16 cellular contexts compared by ENCODE assay signal in the genomic region with DNA sequence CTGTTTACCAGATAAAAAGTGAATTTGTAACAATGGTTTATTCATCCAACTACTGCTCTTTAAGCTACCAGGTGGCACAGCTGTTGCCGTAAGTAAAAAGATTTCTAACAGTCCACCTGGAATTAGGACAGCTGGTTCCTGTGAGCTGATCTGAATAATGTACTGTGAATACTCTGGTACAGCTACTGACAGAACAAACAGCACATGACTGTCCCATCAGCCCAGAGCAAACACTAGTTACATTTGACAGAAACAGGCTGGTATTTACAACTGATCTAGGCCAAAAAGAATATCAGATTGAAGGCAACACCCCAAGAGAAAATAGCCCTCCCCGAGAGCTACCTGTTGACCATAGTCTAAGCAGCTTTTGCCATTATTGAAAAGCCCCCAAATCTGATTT.
DNase-seq lines count a peak whose midpoint lies in the region; ATAC-seq and TF ChIP-seq lines count a peak whose summit lies in the region.
"Had no signal": no experiment of that assay in that cellular context is flagged by ENCODE, and none has a peak within 500 bp of the region (broad histone marks: within the 10 kb centered on the region; RNA-seq: fewer than 3 reads in every experiment).

No MANE protein-coding gene starts in this region.

- no peaks in the 10 kb centered on the region for H3K27me3 ChIP-seq in prostate gland (replicated peaks; ENCODE audit: insufficient read depth)
- H3K27me3 ChIP-seq: neutrophil had no signal

- intact Hi-C loops in prostate gland (cut with DNase I) (no loop called here), posterior cingulate gyrus (cut with DNase I) (no loop called here)

- no peaks in the 10 kb centered on the region for H3K36me3 ChIP-seq in prostate gland
- H3K36me3 ChIP-seq: neutrophil had no signal

- ATAC-seq in GM21423 (IDR thresholded peaks at IDR 0.05; ENCODE audit: unreplicated experiment) = no peak
- ATAC-seq: stimulated activated effector memory CD8-positive, alpha-beta T cell treated with anti-CD3 and anti-CD28 coated beads, Interleukin-12 subunit alpha, Interleukin-12 subunit beta, amount 100 ng/mL, for 72 hours had no signal

- no peak overlapping the region for H3K4me3 ChIP-seq in prostate gland
- H3K4me3 ChIP-seq: skin epidermis had no signal

- H3K9me3 ChIP-seq in prostate gland = no peaks in the 10 kb centered on the region
- H3K9me3 ChIP-seq: neutrophil had no signal

- H3K27ac ChIP-seq in caudate nucleus (ENCODE audit: low read depth, low read length) (peak overlapping the region; percentile 4), prostate gland (no peak overlapping the region)
- H3K27ac ChIP-seq: C4-2B, neutrophil, skin epidermis had no signal

- DNase-seq in NCI-H1436 (lab: John Stamatoyannopoulos, UW) = peak; percentile 14
- no peak for DNase-seq in NCI-H1436 treated with DMSO at 0.1 percent for 48 hours (lab: John Stamatoyannopoulos, UW)
- peak; percentile 80 for DNase-seq in NCI-H345 (lab: John Stamatoyannopoulos, UW)
- DNase-seq in caudate nucleus (lab: John Stamatoyannopoulos, UW) = peak in 1 of 61 donors; percentile 17
- peak; percentile 44 for DNase-seq in prostate gland (ENCODE audit: low spot score)
- DNase-seq in inferior parietal cortex (ENCODE audit: extremely low spot score) = no peak
- DNase-seq in posterior cingulate gyrus = no peak
- DNase-seq: activated CD4-positive, alpha-beta T cell treated with anti-CD3 and anti-CD28 coated beads for 4 hours; activated T-cell treated with anti-CD3 and anti-CD28 coated beads, Interleukin-2, amount 50 U/mL, for 1 hour; kidney; trophoblast cell had no signal

- WGBS in prostate gland = 28% methylated on average over 2 of the region's 2 CpGs

- no peak for TF ChIP-seq CTCF in prostate gland (IDR thresholded peaks at IDR 0.05)

- no peaks in the 10 kb centered on the region for H3K4me1 ChIP-seq in prostate gland (replicated peaks)

- no peak for TF ChIP-seq POLR2A in prostate gland (IDR thresholded peaks at IDR 0.05)

Comparison
In these comparisons a context has a peak if more than half of its experiments do, and no peak if none do; other contexts are left out.
1. DNase-seq: peak in NCI-H1436 (single experiment), NCI-H345 (single experiment) and prostate gland (single experiment); none in NCI-H1436 treated with DMSO at 0.1 percent for 48 hours (single experiment), inferior parietal cortex (single experiment) and posterior cingulate gyrus (0 of 10).